8 cellular contexts compared by ENCODE assay signal in genomic region chr1:55214903-55215193, GRCh38. TPM values are rescaled to one million over a fixed set of nuclear protein-coding genes. Genes with fewer than 3 reads are reported as not detected.
A peak's percentile ranks its signal among the peaks of the same experiment; 100 is the strongest.
DNase-seq lines count a peak whose midpoint lies in the region; ATAC-seq and TF ChIP-seq lines count a peak whose summit lies in the region.

No MANE protein-coding gene starts in this region.

- H3K4me1 ChIP-seq in IMR-90 (ENCODE audit: control insufficient read depth, insufficient read depth, low read length) (peaks cover 6% of the 10 kb centered on the region; the same call in 1 of the 2 replicates), heart right ventricle (peaks cover 2 to 71% (median 64%) of the 10 kb centered on the region in 9 donors), trophoblast cell (ENCODE audit: control insufficient read depth in 1 of 2, insufficient read depth in 2 of 2, low read length in 2 of 2) (peaks cover 0 to 9% of the 10 kb centered on the region in 2 experiments)

- peaks cover 14% of the 10 kb centered on the region for H4K20me1 ChIP-seq in IMR-90 (ENCODE audit: insufficient read depth, low read length)

- H3K14ac ChIP-seq in IMR-90 (replicated peaks; ENCODE audit: low read depth, low read length) (peak overlapping the region; percentile 99), trophoblast cell (ENCODE audit: low read length) (peak overlapping the region; percentile 98)

- peak overlapping the region; percentile 98 to 99 for H4K8ac ChIP-seq in IMR-90 (ENCODE audit: low read depth in 2 of 2, low read length in 2 of 2)
- H4K8ac ChIP-seq in trophoblast cell (ENCODE audit: low read depth, low read length) = peak overlapping the region; percentile 93

- H2AK5ac ChIP-seq in IMR-90 (ENCODE audit: low read depth, low read length) (peak overlapping the region; percentile 98), trophoblast cell (ENCODE audit: low read length) (peak overlapping the region; percentile 96)

- no peak for TF ChIP-seq POLR2A in IMR-90 (IDR thresholded peaks at IDR 0.05; ENCODE audit: low read depth, low read length)

- H2AFZ ChIP-seq in IMR-90 (replicated peaks; ENCODE audit: low read length, poor library complexity) (peak overlapping the region; percentile 98), trophoblast cell (ENCODE audit: insufficient read depth, low read length, poor library complexity) (peak overlapping the region; percentile 98)

- no peaks in the 10 kb centered on the region for H3K27me3 Mint-ChIP-seq in activated naive CD8-positive, alpha-beta T cell treated with anti-CD3 and anti-CD28 coated beads for 36 hours

- peak; percentile 24 for ATAC-seq in GM21717 (IDR thresholded peaks at IDR 0.05; ENCODE audit: unreplicated experiment)
- peak; percentile 52 for ATAC-seq in IMR-90 (ENCODE audit: low read depth)
- peak in 7 of 8 donors; percentile 2 to 56 (median 34) for ATAC-seq in heart right ventricle

- dilution Hi-C loops in IMR-90 (cut with HindIII; ENCODE audit: low sequenced_read_pairs, unreplicated experiment) = no loop called here

- TF ChIP-seq CTCF in GM12875 (IDR thresholded peaks at IDR 0.05; ENCODE audit: borderline replicate concordance, insufficient read depth, low read depth, low read length) (no peak), IMR-90 (conservative IDR thresholded peaks at IDR 0.05; ENCODE audit: low read depth, low read length) (no peak), heart right ventricle (IDR thresholded peaks at IDR 0.05) (no peak)

- H3K4me2 ChIP-seq in IMR-90 (ENCODE audit: low read depth, low read length) = peak overlapping the region; percentile 84
- H3K4me2 ChIP-seq in trophoblast cell (ENCODE audit: low read length) = peak overlapping the region; percentile 98

- H3K9me3 ChIP-seq in IMR-90 (ENCODE audit: control insufficient read depth, insufficient read depth, low read length) (no peaks in the 10 kb centered on the region), heart right ventricle (no peaks in the 10 kb centered on the region), trophoblast cell (ENCODE audit: insufficient read depth, low read depth, low read length) (no peaks in the 10 kb centered on the region)

- H3K36me3 ChIP-seq in IMR-90 (ENCODE audit: control insufficient read depth, insufficient read depth, low read length) = no peaks in the 10 kb centered on the region
- no peaks in the 10 kb centered on the region for H3K36me3 ChIP-seq in heart right ventricle
- no peaks in the 10 kb centered on the region for H3K36me3 ChIP-seq in trophoblast cell (ENCODE audit: control insufficient read depth in 1 of 2, insufficient read depth in 2 of 2, low read length in 2 of 2)

- peak overlapping the region; percentile 85 for H4K12ac ChIP-seq in trophoblast cell (ENCODE audit: low read depth, low read length)

- peaks cover 60% of the 10 kb centered on the region for H3K4me1 Mint-ChIP-seq in activated naive CD8-positive, alpha-beta T cell treated with anti-CD3 and anti-CD28 coated beads for 36 hours

- H2BK120ac ChIP-seq in IMR-90 (ENCODE audit: low read depth, low read length) (peak overlapping the region; percentile 72), trophoblast cell (ENCODE audit: insufficient read depth, low read length, poor library complexity) (peak overlapping the region; percentile 95)

- peak overlapping the region; percentile 97 for H2AK9ac ChIP-seq in IMR-90 (replicated peaks; ENCODE audit: low read depth, low read length, poor library complexity)

- H2BK5ac ChIP-seq in IMR-90 (ENCODE audit: low read depth, low read length, poor library complexity, severe bottlenecking) = peak overlapping the region; percentile 95
- H2BK5ac ChIP-seq in trophoblast cell (ENCODE audit: low read depth, low read length, poor library complexity) = peak overlapping the region; percentile 86

- H3K36me3 Mint-ChIP-seq in activated naive CD8-positive, alpha-beta T cell treated with anti-CD3 and anti-CD28 coated beads for 36 hours = peaks cover 20% of the 10 kb centered on the region

- H2BK12ac ChIP-seq in trophoblast cell (ENCODE audit: low read length) = no peak overlapping the region

- in situ Hi-C loops in IMR-90 (cut with MboI; ENCODE audit: low sequenced_read_pairs) = no loop called here

- H4K5ac ChIP-seq in IMR-90 (ENCODE audit: low read depth, low read length) = peak overlapping the region; percentile 99

- peak overlapping the region; percentile 95 for H3K4me3 ChIP-seq in GM12875 (ENCODE audit: low read depth, low read length)
- H3K4me3 ChIP-seq in IMR-90 (ENCODE audit: insufficient read depth, low read depth, low read length) = peak overlapping the region; percentile 99
- H3K4me3 ChIP-seq in heart right ventricle = peak overlapping the region; percentile 70 to 96 (median 88)
- peak overlapping the region; percentile 88 for H3K4me3 ChIP-seq in trophoblast cell (ENCODE audit: low read depth, low read length)

- no peak overlapping the region for H3K27ac Mint-ChIP-seq in activated naive CD8-positive, alpha-beta T cell treated with anti-CD3 and anti-CD28 coated beads for 36 hours

- peaks cover 11% of the 10 kb centered on the region for H3K9me1 ChIP-seq in IMR-90 (ENCODE audit: insufficient read depth, low read length)

- BruUV-seq in IMR-90 (replicated peaks; lab: Mats Ljungman, UMichigan) = TSS peak; percentile 92

- 0% methylated on average over 2 of the region's 33 CpGs; no CpG with 5 or more reads in 1 of the 2 experiments for WGBS in IMR-90 (ENCODE audit: extremely low coverage in 2 of 2, insufficient read length in 1 of 2), 2 experiments
- WGBS in heart right ventricle, 2 donors = 1% methylated on average over 33 of the region's 33 CpGs
- no CpG with 5 or more reads among the region's 33 CpGs for WGBS in trophoblast cell (ENCODE audit: extremely low coverage, insufficient coverage, insufficient read length)

- TF ChIP-seq RAD21 in IMR-90 (IDR thresholded peaks at IDR 0.05; ENCODE audit: low read length) = no peak

- H3K23ac ChIP-seq in IMR-90 (ENCODE audit: low read depth, low read length) (peak overlapping the region; percentile 97), trophoblast cell (ENCODE audit: low read length) (no peak overlapping the region)

- H3K4me3 Mint-ChIP-seq in activated naive CD8-positive, alpha-beta T cell treated with anti-CD3 and anti-CD28 coated beads for 36 hours = peak overlapping the region; percentile 52

- peaks cover 16 to 43% of the 10 kb centered on the region in 2 experiments; a peak in 3 of 4 replicates for H3K79me1 ChIP-seq in IMR-90 (ENCODE audit: low read depth in 1 of 2, low read length in 2 of 2)
- peaks cover 21% of the 10 kb centered on the region for H3K79me1 ChIP-seq in trophoblast cell (ENCODE audit: low read length)

- H3K4ac ChIP-seq in IMR-90 (ENCODE audit: low read depth, low read length) = peak overlapping the region; percentile 99
- peak overlapping the region; percentile 98 for H3K4ac ChIP-seq in trophoblast cell (ENCODE audit: low read depth, low read length)

- H3K79me2 ChIP-seq in trophoblast cell (ENCODE audit: control insufficient read depth, insufficient read depth, low read length, poor library complexity) = peaks cover 23% of the 10 kb centered on the region

- H3K27ac ChIP-seq in IMR-90 (ENCODE audit: insufficient read depth, low read length) (peak overlapping the region; percentile 99), heart right ventricle (peak overlapping the region; percentile 92 to 99 (median 98)), trophoblast cell (ENCODE audit: low read depth, low read length) (peak overlapping the region; percentile 96)

- no peaks in the 10 kb centered on the region for H3K9me3 Mint-ChIP-seq in activated naive CD8-positive, alpha-beta T cell treated with anti-CD3 and anti-CD28 coated beads for 36 hours

- POLR2A ChIA-PET in IMR-90 (lab: Charles Lee; ENCODE audit: unreplicated experiment) = no interaction called here

- H3K9ac ChIP-seq in IMR-90 (ENCODE audit: low read depth, low read length) (peak overlapping the region; percentile 100), trophoblast cell (ENCODE audit: low read length) (peak overlapping the region; percentile 91)

- intact Hi-C loops in IMR-90 (cut with micrococcal nuclease) (loop anchor here (2.0 kb wide), 1 partner anchor 74 kb away; no protein-coding TSS in a partner anchor), heart right ventricle (cut with DNase I) (loop anchor here in 8 of 10 donors (5.0 to 10.0 kb wide), 6 partner anchors 43 to 73 kb away; no protein-coding TSS in a partner anchor)

- no peak overlapping the region for H2BK20ac ChIP-seq in IMR-90 (ENCODE audit: low read depth, low read length)

- DNase-seq in IMR-90 = peak; percentile 49
- DNase-seq in activated naive CD8-positive, alpha-beta T cell treated with anti-CD3 and anti-CD28 coated beads for 36 hours = no peak
- peak; percentile 31 to 42 for DNase-seq in heart right ventricle
- no peak for DNase-seq in trophoblast cell
- no peak for DNase-seq in GF-D8 (lab: John Stamatoyannopoulos, UW)
- DNase-seq in SKM-1 treated with dmso at 0.1 percent for 144 hours (lab: John Stamatoyannopoulos, UW; ENCODE audit: unreplicated experiment) = no peak

- CTCF ChIA-PET in IMR-90 (lab: Yijun Ruan, JAX) = no interaction called here

- H3K27me3 ChIP-seq in IMR-90 (ENCODE audit: control insufficient read depth, insufficient read depth, low read length) (no peaks in the 10 kb centered on the region), heart right ventricle (no peaks in the 10 kb centered on the region), trophoblast cell (ENCODE audit: insufficient read depth, low read length) (no peaks in the 10 kb centered on the region)

- H2BK15ac ChIP-seq in IMR-90 (ENCODE audit: low read depth, low read length) = no peak overlapping the region

- H3K18ac ChIP-seq in IMR-90 (ENCODE audit: low read depth, low read length) = peak overlapping the region; percentile 94
- H3K18ac ChIP-seq in trophoblast cell (ENCODE audit: low read length) = peak overlapping the region; percentile 99

- peak overlapping the region; percentile 80 for H3K56ac ChIP-seq in IMR-90 (ENCODE audit: extremely low read depth, insufficient read depth, low read length)

- H4K91ac ChIP-seq in IMR-90 (ENCODE audit: insufficient read depth, low read depth, low read length) = peak overlapping the region; percentile 97
- peak overlapping the region; percentile 93 for H4K91ac ChIP-seq in trophoblast cell (ENCODE audit: low read depth, low read length)

RNA-seq across cellular contexts. Expression of gene USP24, which starts 0.3 kb away (rescaled TPM):
- total RNA-seq in IMR-90 (2012; rRNA removed) (34.7 and 36.7 TPM in 2 replicates), heart right ventricle (10 to 100 TPM; 31.4 to 49.7 (median 42.5) TPM)
- polyA plus RNA-seq in IMR-90 (2012; rRNA removed) (6.4 and 8.4 TPM in 2 replicates), heart right ventricle (10 to 100 TPM in 1 of 2 donors, 1 to 10 TPM in 1; 7.1 to 13.4 TPM)
- 1.7 and 3.6 TPM in 2 replicates for polyA plus RNA-seq in IMR-90 (2012; cell fraction: cytosol; rRNA removed)
- polyA plus RNA-seq in IMR-90 (2012; cell fraction: nucleus; rRNA removed; ENCODE audit: low replicate concordance) = 4.9 and 29.1 TPM in 2 replicates
- total RNA-seq in activated naive CD8-positive, alpha-beta T cell treated with anti-CD3 and anti-CD28 coated beads for 36 hours = 10 to 100 TPM; 44.4 to 51.2 TPM
- polyA plus RNA-seq in trophoblast cell (2013) = 14.7 and 15.2 TPM in 2 replicates

Comparison
In these comparisons a context has a peak if more than half of its experiments do, and no peak if none do; other contexts are left out.
1. DNase-seq: peak in IMR-90 (single experiment) and heart right ventricle (2 of 2); none in activated naive CD8-positive, alpha-beta T cell treated with anti-CD3 and anti-CD28 coated beads for 36 hours (single experiment), trophoblast cell (0 of 2), GF-D8 (single experiment) and SKM-1 treated with dmso at 0.1 percent for 144 hours (single experiment).
2. Peak in every context shown above with its lines, with median percentiles within 50 percentile points of each other: H3K4me3 ChIP-seq, ATAC-seq and H3K27ac ChIP-seq.